1 cellular context compared by ENCODE assay signal in genomic region chr10:96831867-96832720, GRCh38.
TF ChIP-seq lines count a peak whose summit lies in the region.

Gene LCOR (plus strand): TSS chr10:96832298. CDS start chr10:96949058, 116,760 bp downstream.

TF ChIP-seq in HEK293, 187 proteins besides CTCF, POLR2A, EP300 and RAD21 (continued from another document):
- no peak for TF ChIP-seq GLI2 (tag by site-specific recombination; IDR thresholded peaks at IDR 0.05; ENCODE audit: borderline replicate concordance, low read depth)
- no peak for TF ChIP-seq ZNF433 (tag by site-specific recombination; IDR thresholded peaks at IDR 0.05; ENCODE audit: low read depth)
- TF ChIP-seq ZNF350 (tag by site-specific recombination; IDR thresholded peaks at IDR 0.05) = no peak
- TF ChIP-seq, protein P1, sequence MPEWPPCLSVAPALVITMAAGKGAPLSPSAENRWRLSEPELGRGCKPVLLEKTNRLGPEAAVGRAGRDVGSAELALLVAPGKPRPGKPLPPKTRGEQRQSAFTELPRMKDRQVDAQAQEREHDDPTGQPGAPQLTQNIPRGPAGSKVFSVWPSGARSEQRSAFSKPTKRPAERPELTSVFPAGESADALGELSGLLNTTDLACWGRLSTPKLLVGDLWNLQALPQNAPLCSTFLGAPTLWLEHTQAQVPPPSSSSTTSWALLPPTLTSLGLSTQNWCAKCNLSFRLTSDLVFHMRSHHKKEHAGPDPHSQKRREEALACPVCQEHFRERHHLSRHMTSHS (tag by site-specific recombination; IDR thresholded peaks at IDR 0.05) = no peak
- peak; percentile 52 for TF ChIP-seq ZFHX2 (tag by site-specific recombination; conservative IDR thresholded peaks at IDR 0.05)
- no peak for TF ChIP-seq ZNF391 (tag by site-specific recombination; IDR thresholded peaks at IDR 0.05; ENCODE audit: borderline replicate concordance, low read depth)
- no peak for TF ChIP-seq REPIN1 (tag by site-specific recombination; IDR thresholded peaks at IDR 0.05; ENCODE audit: low read depth)
- TF ChIP-seq, protein P2, sequence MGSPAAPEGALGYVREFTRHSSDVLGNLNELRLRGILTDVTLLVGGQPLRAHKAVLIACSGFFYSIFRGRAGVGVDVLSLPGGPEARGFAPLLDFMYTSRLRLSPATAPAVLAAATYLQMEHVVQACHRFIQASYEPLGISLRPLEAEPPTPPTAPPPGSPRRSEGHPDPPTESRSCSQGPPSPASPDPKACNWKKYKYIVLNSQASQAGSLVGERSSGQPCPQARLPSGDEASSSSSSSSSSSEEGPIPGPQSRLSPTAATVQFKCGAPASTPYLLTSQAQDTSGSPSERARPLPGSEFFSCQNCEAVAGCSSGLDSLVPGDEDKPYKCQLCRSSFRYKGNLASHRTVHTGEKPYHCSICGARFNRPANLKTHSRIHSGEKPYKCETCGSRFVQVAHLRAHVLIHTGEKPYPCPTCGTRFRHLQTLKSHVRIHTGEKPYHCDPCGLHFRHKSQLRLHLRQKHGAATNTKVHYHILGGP (tag by site-specific recombination; IDR thresholded peaks at IDR 0.05) = no peak
- TF ChIP-seq ZNF169 (tag by site-specific recombination; IDR thresholded peaks at IDR 0.05) = no peak
- TF ChIP-seq, protein P3, sequence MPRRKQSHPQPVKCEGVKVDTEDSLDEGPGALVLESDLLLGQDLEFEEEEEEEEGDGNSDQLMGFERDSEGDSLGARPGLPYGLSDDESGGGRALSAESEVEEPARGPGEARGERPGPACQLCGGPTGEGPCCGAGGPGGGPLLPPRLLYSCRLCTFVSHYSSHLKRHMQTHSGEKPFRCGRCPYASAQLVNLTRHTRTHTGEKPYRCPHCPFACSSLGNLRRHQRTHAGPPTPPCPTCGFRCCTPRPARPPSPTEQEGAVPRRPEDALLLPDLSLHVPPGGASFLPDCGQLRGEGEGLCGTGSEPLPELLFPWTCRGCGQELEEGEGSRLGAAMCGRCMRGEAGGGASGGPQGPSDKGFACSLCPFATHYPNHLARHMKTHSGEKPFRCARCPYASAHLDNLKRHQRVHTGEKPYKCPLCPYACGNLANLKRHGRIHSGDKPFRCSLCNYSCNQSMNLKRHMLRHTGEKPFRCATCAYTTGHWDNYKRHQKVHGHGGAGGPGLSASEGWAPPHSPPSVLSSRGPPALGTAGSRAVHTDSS (tag by site-specific recombination; IDR thresholded peaks at IDR 0.05) = no peak
- TF ChIP-seq ZNF48 (tag by site-specific recombination; IDR thresholded peaks at IDR 0.05) = no peak
- TF ChIP-seq, protein P4, sequence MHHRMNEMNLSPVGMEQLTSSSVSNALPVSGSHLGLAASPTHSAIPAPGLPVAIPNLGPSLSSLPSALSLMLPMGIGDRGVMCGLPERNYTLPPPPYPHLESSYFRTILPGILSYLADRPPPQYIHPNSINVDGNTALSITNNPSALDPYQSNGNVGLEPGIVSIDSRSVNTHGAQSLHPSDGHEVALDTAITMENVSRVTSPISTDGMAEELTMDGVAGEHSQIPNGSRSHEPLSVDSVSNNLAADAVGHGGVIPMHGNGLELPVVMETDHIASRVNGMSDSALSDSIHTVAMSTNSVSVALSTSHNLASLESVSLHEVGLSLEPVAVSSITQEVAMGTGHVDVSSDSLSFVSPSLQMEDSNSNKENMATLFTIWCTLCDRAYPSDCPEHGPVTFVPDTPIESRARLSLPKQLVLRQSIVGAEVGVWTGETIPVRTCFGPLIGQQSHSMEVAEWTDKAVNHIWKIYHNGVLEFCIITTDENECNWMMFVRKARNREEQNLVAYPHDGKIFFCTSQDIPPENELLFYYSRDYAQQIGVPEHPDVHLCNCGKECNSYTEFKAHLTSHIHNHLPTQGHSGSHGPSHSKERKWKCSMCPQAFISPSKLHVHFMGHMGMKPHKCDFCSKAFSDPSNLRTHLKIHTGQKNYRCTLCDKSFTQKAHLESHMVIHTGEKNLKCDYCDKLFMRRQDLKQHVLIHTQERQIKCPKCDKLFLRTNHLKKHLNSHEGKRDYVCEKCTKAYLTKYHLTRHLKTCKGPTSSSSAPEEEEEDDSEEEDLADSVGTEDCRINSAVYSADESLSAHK (tag by site-specific recombination; IDR thresholded peaks at IDR 0.05) = no peak
- TF ChIP-seq, protein P5, sequence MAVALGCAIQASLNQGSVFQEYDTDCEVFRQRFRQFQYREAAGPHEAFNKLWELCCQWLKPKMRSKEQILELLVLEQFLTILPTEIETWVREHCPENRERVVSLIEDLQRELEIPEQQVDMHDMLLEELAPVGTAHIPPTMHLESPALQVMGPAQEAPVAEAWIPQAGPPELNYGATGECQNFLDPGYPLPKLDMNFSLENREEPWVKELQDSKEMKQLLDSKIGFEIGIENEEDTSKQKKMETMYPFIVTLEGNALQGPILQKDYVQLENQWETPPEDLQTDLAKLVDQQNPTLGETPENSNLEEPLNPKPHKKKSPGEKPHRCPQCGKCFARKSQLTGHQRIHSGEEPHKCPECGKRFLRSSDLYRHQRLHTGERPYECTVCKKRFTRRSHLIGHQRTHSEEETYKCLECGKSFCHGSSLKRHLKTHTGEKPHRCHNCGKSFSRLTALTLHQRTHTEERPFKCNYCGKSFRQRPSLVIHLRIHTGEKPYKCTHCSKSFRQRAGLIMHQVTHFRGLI (tag by site-specific recombination; IDR thresholded peaks at IDR 0.05) = no peak
- TF ChIP-seq ZNF223 (tag by site-specific recombination; IDR thresholded peaks at IDR 0.05) = no peak
- TF ChIP-seq ZNF548 (tag by site-specific recombination; IDR thresholded peaks at IDR 0.05) = no peak
- TF ChIP-seq ZSCAN23 (tag by site-specific recombination; IDR thresholded peaks at IDR 0.05) = no peak
- 0 out of 2 replicates have a peak, but pooled peaks have one; percentile 60 for TF ChIP-seq KLF7 (tag by site-specific recombination; IDR thresholded peaks at IDR 0.05; ENCODE audit: borderline replicate concordance)
- no peak for TF ChIP-seq ZNF501 (tag by site-specific recombination; IDR thresholded peaks at IDR 0.05)
- no peak for TF ChIP-seq ZNF423 (tag by site-specific recombination; IDR thresholded peaks at IDR 0.05)
- no peak for TF ChIP-seq GFI1B (tag by site-specific recombination; IDR thresholded peaks at IDR 0.05)
- TF ChIP-seq, protein P6, sequence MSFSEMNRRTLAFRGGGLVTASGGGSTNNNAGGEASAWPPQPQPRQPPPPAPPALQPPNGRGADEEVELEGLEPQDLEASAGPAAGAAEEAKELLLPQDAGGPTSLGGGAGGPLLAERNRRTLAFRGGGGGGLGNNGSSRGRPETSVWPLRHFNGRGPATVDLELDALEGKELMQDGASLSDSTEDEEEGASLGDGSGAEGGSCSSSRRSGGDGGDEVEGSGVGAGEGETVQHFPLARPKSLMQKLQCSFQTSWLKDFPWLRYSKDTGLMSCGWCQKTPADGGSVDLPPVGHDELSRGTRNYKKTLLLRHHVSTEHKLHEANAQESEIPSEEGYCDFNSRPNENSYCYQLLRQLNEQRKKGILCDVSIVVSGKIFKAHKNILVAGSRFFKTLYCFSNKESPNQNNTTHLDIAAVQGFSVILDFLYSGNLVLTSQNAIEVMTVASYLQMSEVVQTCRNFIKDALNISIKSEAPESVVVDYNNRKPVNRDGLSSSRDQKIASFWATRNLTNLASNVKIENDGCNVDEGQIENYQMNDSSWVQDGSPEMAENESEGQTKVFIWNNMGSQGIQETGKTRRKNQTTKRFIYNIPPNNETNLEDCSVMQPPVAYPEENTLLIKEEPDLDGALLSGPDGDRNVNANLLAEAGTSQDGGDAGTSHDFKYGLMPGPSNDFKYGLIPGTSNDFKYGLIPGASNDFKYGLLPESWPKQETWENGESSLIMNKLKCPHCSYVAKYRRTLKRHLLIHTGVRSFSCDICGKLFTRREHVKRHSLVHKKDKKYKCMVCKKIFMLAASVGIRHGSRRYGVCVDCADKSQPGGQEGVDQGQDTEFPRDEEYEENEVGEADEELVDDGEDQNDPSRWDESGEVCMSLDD (tag by site-specific recombination; IDR thresholded peaks at IDR 0.05) = no peak
- TF ChIP-seq ZNF2 (tag by site-specific recombination; IDR thresholded peaks at IDR 0.05) = no peak
- TF ChIP-seq KLF8 (tag by site-specific recombination; IDR thresholded peaks at IDR 0.05) = peak; percentile 84
- peak; percentile 71 for TF ChIP-seq KLF16 (tag by site-specific recombination; IDR thresholded peaks at IDR 0.05)
- 0 out of 2 replicates have a peak, but pooled peaks have one; percentile 50 for TF ChIP-seq ZSCAN5A (tag by site-specific recombination; IDR thresholded peaks at IDR 0.05)
- TF ChIP-seq, protein P7, sequence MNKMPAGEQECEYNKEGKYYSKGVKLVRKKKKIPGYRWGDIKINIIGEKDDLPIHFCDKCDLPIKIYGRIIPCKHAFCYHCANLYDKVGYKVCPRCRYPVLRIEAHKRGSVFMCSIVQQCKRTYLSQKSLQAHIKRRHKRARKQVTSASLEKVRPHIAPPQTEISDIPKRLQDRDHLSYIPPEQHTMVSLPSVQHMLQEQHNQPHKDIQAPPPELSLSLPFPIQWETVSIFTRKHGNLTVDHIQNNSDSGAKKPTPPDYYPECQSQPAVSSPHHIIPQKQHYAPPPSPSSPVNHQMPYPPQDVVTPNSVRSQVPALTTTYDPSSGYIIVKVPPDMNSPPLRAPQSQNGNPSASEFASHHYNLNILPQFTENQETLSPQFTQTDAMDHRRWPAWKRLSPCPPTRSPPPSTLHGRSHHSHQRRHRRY (tag by site-specific recombination; IDR thresholded peaks at IDR 0.05) = no peak
- TF ChIP-seq, protein P8, sequence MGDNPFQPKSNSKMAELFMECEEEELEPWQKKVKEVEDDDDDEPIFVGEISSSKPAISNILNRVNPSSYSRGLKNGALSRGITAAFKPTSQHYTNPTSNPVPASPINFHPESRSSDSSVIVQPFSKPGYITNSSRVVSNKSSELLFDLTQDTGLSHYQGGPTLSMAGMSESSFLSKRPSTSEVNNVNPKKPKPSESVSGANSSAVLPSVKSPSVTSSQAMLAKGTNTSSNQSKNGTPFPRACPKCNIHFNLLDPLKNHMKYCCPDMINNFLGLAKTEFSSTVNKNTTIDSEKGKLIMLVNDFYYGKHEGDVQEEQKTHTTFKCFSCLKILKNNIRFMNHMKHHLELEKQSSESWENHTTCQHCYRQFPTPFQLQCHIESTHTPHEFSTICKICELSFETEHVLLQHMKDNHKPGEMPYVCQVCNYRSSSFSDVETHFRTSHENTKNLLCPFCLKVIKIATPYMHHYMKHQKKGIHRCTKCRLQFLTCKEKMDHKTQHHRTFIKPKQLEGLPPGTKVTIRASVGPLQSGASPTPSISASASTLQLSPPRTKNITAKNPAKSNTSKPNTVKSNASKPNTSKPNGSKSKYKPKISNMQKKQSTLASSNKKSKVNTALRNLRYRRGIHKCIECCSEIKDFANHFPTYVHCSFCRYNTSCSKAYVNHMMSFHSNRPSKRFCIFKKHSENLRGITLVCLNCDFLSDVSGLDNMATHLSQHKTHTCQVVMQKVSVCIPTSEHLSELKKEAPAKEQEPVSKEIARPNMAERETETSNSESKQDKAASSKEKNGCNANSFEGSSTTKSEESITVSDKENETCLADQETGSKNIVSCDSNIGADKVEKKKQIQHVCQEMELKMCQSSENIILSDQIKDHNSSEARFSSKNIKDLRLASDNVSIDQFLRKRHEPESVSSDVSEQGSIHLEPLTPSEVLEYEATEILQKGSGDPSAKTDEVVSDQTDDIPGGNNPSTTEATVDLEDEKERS (tag by site-specific recombination; IDR thresholded peaks at IDR 0.05) = no peak; the same call in 1 of the 2 replicates
- TF ChIP-seq ZNF302 (tag by site-specific recombination; IDR thresholded peaks at IDR 0.05; ENCODE audit: low read depth) = no peak
- no peak for TF ChIP-seq ZNF776 (tag by site-specific recombination; IDR thresholded peaks at IDR 0.05; ENCODE audit: borderline replicate concordance)
- peak; percentile 54; the same call in 1 of the 2 replicates for TF ChIP-seq ZNF76 (tag by site-specific recombination; IDR thresholded peaks at IDR 0.05; ENCODE audit: borderline replicate concordance, low read depth)
- TF ChIP-seq ZNF335 (tag by site-specific recombination; conservative IDR thresholded peaks at IDR 0.05) = peak; percentile 1
- TF ChIP-seq MEIS1 (CRISPR knock-in tag; IDR thresholded peaks at IDR 0.05; ENCODE audit: borderline replicate concordance) = no peak
- no peak for TF ChIP-seq ZNF114 (tag by site-specific recombination; IDR thresholded peaks at IDR 0.05)
- TF ChIP-seq YY1 (tag by site-specific recombination; IDR thresholded peaks at IDR 0.05) = peak; percentile 36; the same call in 1 of the 2 replicates
- no peak for TF ChIP-seq ZNF16 (tag by site-specific recombination; IDR thresholded peaks at IDR 0.05; ENCODE audit: low read depth)
- no peak for TF ChIP-seq ZNF394 (tag by site-specific recombination; IDR thresholded peaks at IDR 0.05; ENCODE audit: borderline replicate concordance)
- no peak for TF ChIP-seq ZNF624 (tag by site-specific recombination; IDR thresholded peaks at IDR 0.05)
- no peak for TF ChIP-seq ZNF792 (tag by site-specific recombination; IDR thresholded peaks at IDR 0.05)
- no peak for TF ChIP-seq GLI4 (tag by site-specific recombination; IDR thresholded peaks at IDR 0.05)
- no peak for TF ChIP-seq ZNF37A (tag by site-specific recombination; IDR thresholded peaks at IDR 0.05)
- no peak; the same call in none of the 2 replicates for TF ChIP-seq ZBTB20 (tag by site-specific recombination; IDR thresholded peaks at IDR 0.05)
- TF ChIP-seq ZNF701 (tag by site-specific recombination; IDR thresholded peaks at IDR 0.05) = no peak
- no peak for TF ChIP-seq ZNF585B (tag by site-specific recombination; IDR thresholded peaks at IDR 0.05)
- TF ChIP-seq ZNF19 (tag by site-specific recombination; IDR thresholded peaks at IDR 0.05; ENCODE audit: low read depth) = no peak
- peak; percentile 64 for TF ChIP-seq SP2 (tag by site-specific recombination; IDR thresholded peaks at IDR 0.05)
- peak; percentile 46 for TF ChIP-seq SP3 (tag by site-specific recombination; IDR thresholded peaks at IDR 0.05)
- TF ChIP-seq ZNF677 (tag by site-specific recombination; IDR thresholded peaks at IDR 0.05) = no peak
